ENCODE assay signal across 25 cellular contexts in genomic region chr16:27803775-27804549, GRCh38.
DNase-seq lines count a peak whose midpoint lies in the region; ATAC-seq, FAIRE-seq and TF ChIP-seq lines count a peak whose summit lies in the region.
"Had no signal": no experiment of that assay in that cellular context is flagged by ENCODE, and none has a peak within 500 bp of the region (broad histone marks: within the 10 kb centered on the region; RNA-seq: fewer than 3 reads in every experiment).

No MANE protein-coding gene starts in this region.

- no peak for FAIRE-seq in kidney (lab: Jason Lieb, UNC)
- FAIRE-seq: D721Med, GM12892 had no signal

- no peaks in the 10 kb centered on the region; the same call in 2 of the 3 replicates for H3K9me3 Mint-ChIP-seq in GM23338

- no peaks in the 10 kb centered on the region for H3K79me2 ChIP-seq in GM23338 (replicated peaks; ENCODE audit: insufficient read depth)

- H3K27ac Mint-ChIP-seq in GM23338: no peak overlapping the region
- no peak overlapping the region for H3K27ac Mint-ChIP-seq in T-helper 17 cell
- H3K27ac Mint-ChIP-seq: activated CD4-positive, alpha-beta T cell treated with anti-CD3 and anti-CD28 coated beads for 36 hours had no signal

- H3K4me3 ChIP-seq in BLaER1 treated with 17β-estradiol and CSF1 and Interleukin-3, amounts not matched to agents 10 nM and 100 nM: no peak overlapping the region
- H3K4me3 ChIP-seq in GM23338 (no peak overlapping the region), kidney (ENCODE audit: low read length in 2 of 2) (no peak overlapping the region)
- H3K4me3 ChIP-seq: adrenal gland, body of pancreas, lung, right lobe of liver, SJSA1, upper lobe of right lung had no signal

- H3K27ac ChIP-seq in BLaER1 treated with 17β-estradiol and CSF1 and Interleukin-3, amounts not matched to agents 10 nM and 100 nM: no peak overlapping the region
- H3K27ac ChIP-seq in GM23338 (ENCODE audit: low read depth) (no peak overlapping the region), kidney (ENCODE audit: low read depth in 2 of 2, low read length in 2 of 2) (no peak overlapping the region)
- H3K27ac ChIP-seq: adrenal gland, body of pancreas, C4-2B, right lobe of liver, SJSA1, upper lobe of right lung had no signal

- TF ChIP-seq CTCF in GM23338 (conservative IDR thresholded peaks at IDR 0.05; ENCODE audit: low read depth in 2 of 2): no peak
- no peak for TF ChIP-seq CTCF in kidney (IDR thresholded peaks at IDR 0.05; ENCODE audit: borderline replicate concordance, extremely low read depth, insufficient read depth)

- no peaks in the 10 kb centered on the region for H3K36me3 ChIP-seq in BLaER1 treated with 17β-estradiol and CSF1 and Interleukin-3, amounts not matched to agents 10 nM and 100 nM
- H3K36me3 ChIP-seq in GM23338 (ENCODE audit: insufficient read depth) (no peaks in the 10 kb centered on the region), kidney (ENCODE audit: control insufficient read depth in 1 of 2, insufficient read depth in 2 of 2, low read length in 2 of 2) (no peaks in the 10 kb centered on the region)
- H3K36me3 ChIP-seq: adrenal gland, right lobe of liver, SJSA1, upper lobe of right lung had no signal

- no peak overlapping the region for H3K9ac ChIP-seq in BLaER1 treated with 17β-estradiol and CSF1 and Interleukin-3, amounts not matched to agents 10 nM and 100 nM
- H3K9ac ChIP-seq in kidney (ENCODE audit: low read length in 2 of 2): no peak overlapping the region

- H4K20me1 ChIP-seq in BLaER1 treated with 17β-estradiol and CSF1 and Interleukin-3, amounts not matched to agents 10 nM and 100 nM: peaks cover 0 to 14% (median 0%) of the 10 kb centered on the region in 11 experiments; a peak in 2 of 22 replicates
- H4K20me1 ChIP-seq in GM23338 (replicated peaks; ENCODE audit: insufficient read depth): no peaks in the 10 kb centered on the region

- H3K27me3 Mint-ChIP-seq in GM23338 (ENCODE audit: insufficient read depth, low read depth, poor library complexity): peaks cover 13% of the 10 kb centered on the region
- peaks cover 43% of the 10 kb centered on the region for H3K27me3 Mint-ChIP-seq in T-helper 17 cell

- no peaks in the 10 kb centered on the region for H3K27me3 ChIP-seq in BLaER1 treated with 17β-estradiol and CSF1 and Interleukin-3, amounts not matched to agents 10 nM and 100 nM
- no peaks in the 10 kb centered on the region for H3K27me3 ChIP-seq in GM23338 (ENCODE audit: insufficient read depth)
- H3K27me3 ChIP-seq: body of pancreas, right lobe of liver, upper lobe of right lung had no signal

- H3K4me1 Mint-ChIP-seq in GM23338 (peaks cover 11% of the 10 kb centered on the region), T-helper 17 cell (peaks cover 12% of the 10 kb centered on the region)

- DNase-seq in GM23338 (ENCODE audit: low spot score) (peak; percentile 22), T-helper 17 cell (no peak), kidney (peak; percentile 29), hypothalamus (lab: John Stamatoyannopoulos, UW) (no peak), DMS79 treated with DMSO at 0.1 percent for 48 hours (lab: John Stamatoyannopoulos, UW) (no peak)
- DNase-seq: activated CD4-positive, alpha-beta T cell treated with anti-CD3 and anti-CD28 coated beads for 36 hours; activated CD8-positive, alpha-beta memory T cell treated with anti-CD3 and anti-CD28 coated beads for 24 hours; activated gamma-delta T cell; adrenal gland; body of pancreas; GOT3; NCI-H1105 treated with DMSO at 0.1 percent for 48 hours; NCI-H1930; right lobe of liver; stimulated activated CD4-positive, alpha-beta T cell treated with anti-CD3 and anti-CD28 coated beads, Interleukin-12 subunit alpha, Interleukin-12 subunit beta, amount 100 ng/mL, for 4 hours; stimulated activated CD4-positive, alpha-beta T cell treated with anti-CD3 and anti-CD28 coated beads, Interleukin-4, amount 100 ng/mL, for 1 hour; substantia nigra; upper lobe of right lung had no signal

- H3K4me2 ChIP-seq in BLaER1 treated with 17β-estradiol and CSF1 and Interleukin-3, amounts not matched to agents 10 nM and 100 nM: peak overlapping the region in 8 of 11 experiments; percentile 7 to 72 (median 35); a peak in 12 of 22 replicates
- H3K4me2 ChIP-seq in GM23338: peak overlapping the region; percentile 57; the same call in 1 of the 2 replicates

- no peaks in the 10 kb centered on the region for H3F3A ChIP-seq in GM23338 (replicated peaks; ENCODE audit: low read depth)

- peak; percentile 30; the same call in 2 of the 3 replicates for ATAC-seq in GM23338
- no peak for ATAC-seq in T-helper 17 cell
- no peak for ATAC-seq in GM18511 (IDR thresholded peaks at IDR 0.05; ENCODE audit: unreplicated experiment)
- ATAC-seq: activated CD4-positive, alpha-beta T cell treated with anti-CD3 and anti-CD28 coated beads for 36 hours; body of pancreas; right lobe of liver; upper lobe of right lung had no signal

- H3K4me1 ChIP-seq in BLaER1 treated with 17β-estradiol and CSF1 and Interleukin-3, amounts not matched to agents 10 nM and 100 nM: peaks cover 0 to 9% (median 2%) of the 10 kb centered on the region in 10 experiments; a peak in 4 of 20 replicates
- H3K4me1 ChIP-seq in GM23338 (ENCODE audit: insufficient read depth): peaks cover 3% of the 10 kb centered on the region; the same call in 1 of the 2 replicates
- no peaks in the 10 kb centered on the region for H3K4me1 ChIP-seq in kidney (ENCODE audit: control insufficient read depth in 1 of 2, insufficient read depth in 1 of 2, low read depth in 1 of 2, low read length in 2 of 2)
- H3K4me1 ChIP-seq: adrenal gland, body of pancreas, right lobe of liver, SJSA1, upper lobe of right lung had no signal

- H3K9me2 ChIP-seq in GM23338 (ENCODE audit: insufficient read depth): no peaks in the 10 kb centered on the region

- no peaks in the 10 kb centered on the region for H3K36me3 Mint-ChIP-seq in GM23338 (ENCODE audit: low read depth)
- H3K36me3 Mint-ChIP-seq in T-helper 17 cell (ENCODE audit: low read depth): peaks cover 2% of the 10 kb centered on the region

- intact Hi-C loops in kidney (cut with DNase I): no loop called here

- H3K4me3 Mint-ChIP-seq in GM23338 (no peak overlapping the region; the same call in 2 of the 3 replicates), T-helper 17 cell (peak overlapping the region; percentile 13)
- H3K4me3 Mint-ChIP-seq: activated CD4-positive, alpha-beta T cell treated with anti-CD3 and anti-CD28 coated beads for 36 hours had no signal

- no peaks in the 10 kb centered on the region for H3K9me3 ChIP-seq in BLaER1 treated with 17β-estradiol and CSF1 and Interleukin-3, amounts not matched to agents 10 nM and 100 nM (replicated peaks in 1 of 11)
- H3K9me3 ChIP-seq in T-helper 17 cell (ENCODE audit: control insufficient read depth, low read length, poor library complexity, severe bottlenecking): no peaks in the 10 kb centered on the region
- H3K9me3 ChIP-seq in kidney (ENCODE audit: control insufficient read depth in 1 of 2, low read length in 2 of 2): no peaks in the 10 kb centered on the region
- H3K9me3 ChIP-seq: adrenal gland, body of pancreas, right lobe of liver, SJSA1, upper lobe of right lung had no signal

- peak overlapping the region; percentile 93 for H2AFZ ChIP-seq in GM23338

TF ChIP-seq in GM23338, 12 proteins besides CTCF, POLR2A, EP300 and RAD21 (continues in another document):
- no peak for TF ChIP-seq ZNF114 (CRISPR knock-in tag; IDR thresholded peaks at IDR 0.05)
- no peak for TF ChIP-seq REST (IDR thresholded peaks at IDR 0.05; ENCODE audit: unreplicated experiment)
- TF ChIP-seq POLR2AphosphoS5 (IDR thresholded peaks at IDR 0.05; ENCODE audit: low read depth): no peak
- no peak for TF ChIP-seq STAT1 (IDR thresholded peaks at IDR 0.05; ENCODE audit: unreplicated experiment)

Comparison
In these comparisons a context has a peak if more than half of its experiments do, and no peak if none do; other contexts are left out.
1. DNase-seq: peak in GM23338 (single experiment) and kidney (single experiment); none in T-helper 17 cell (0 of 3), hypothalamus (0 of 51) and DMS79 treated with DMSO at 0.1 percent for 48 hours (single experiment).